ENCODE assay signal across 19 cellular contexts in genomic region chr18:48713302-48713701, GRCh38.
DNase-seq lines count a peak whose midpoint lies in the region; ATAC-seq and TF ChIP-seq lines count a peak whose summit lies in the region.
"Had no signal": no experiment of that assay in that cellular context is flagged by ENCODE, and none has a peak within 500 bp of the region (broad histone marks: within the 10 kb centered on the region; RNA-seq: fewer than 3 reads in every experiment).

No MANE protein-coding gene starts in this region.

- H3K9ac ChIP-seq in adipocyte (ENCODE audit: low read length), result peak overlapping the region; percentile 71
- peak overlapping the region in 2 of 3 donors; percentile 33 to 50 for H3K9ac ChIP-seq in skeletal muscle tissue (ENCODE audit: low read depth in 1 of 3, low read length in 3 of 3)

- H3K9me3 ChIP-seq in adipocyte (ENCODE audit: control insufficient read depth, low read length) (no peaks in the 10 kb centered on the region), lung (ENCODE audit: control insufficient read depth in 2 of 2, insufficient read depth in 1 of 2, low read length in 1 of 2) (no peaks in the 10 kb centered on the region), skeletal muscle tissue (ENCODE audit: control insufficient read depth in 3 of 3, low read length in 3 of 3) (no peaks in the 10 kb centered on the region), BE2C (no peaks in the 10 kb centered on the region)
- H3K9me3 ChIP-seq: pancreas had no signal

- H3K4me3 ChIP-seq in adipocyte (ENCODE audit: low read length) (peak overlapping the region; percentile 36), fibroblast of mammary gland (ENCODE audit: control insufficient read depth, low read depth, low read length) (no peak overlapping the region), lung (no peak overlapping the region), skeletal muscle tissue (ENCODE audit: low read length in 3 of 3) (no peak overlapping the region), BE2C (ENCODE audit: low read depth, low read length) (no peak overlapping the region)
- H3K4me3 ChIP-seq: pancreas, PC-9 had no signal

- H3K27ac ChIP-seq in lung (ENCODE audit: low read depth in 1 of 2, low read length in 1 of 2) (peak overlapping the region in 1 of 2 donors; percentile 49), skeletal muscle tissue (ENCODE audit: low read depth, low read length) (peak overlapping the region; percentile 66)
- H3K27ac ChIP-seq: pancreas, PC-9 had no signal

- WGBS in lung, 2 donors, result 68 to 76% methylated on average over 13 of the region's 13 CpGs

- ATAC-seq in lung (ENCODE audit: insufficient read depth, low FRiP score), result no peak
- ATAC-seq: activated naive CD4-positive, alpha-beta T cell treated with anti-CD3 and anti-CD28 coated beads, Interleukin-2, amount 50 U/mL, for 72 hours had no signal

- H3K36me3 ChIP-seq in adipocyte (ENCODE audit: control insufficient read depth, insufficient read depth, low read length, severe bottlenecking) (peaks cover 6% of the 10 kb centered on the region), lung (ENCODE audit: control insufficient read depth in 2 of 2, insufficient read depth in 2 of 2, low read length in 2 of 2) (peaks cover 0 to 1% of the 10 kb centered on the region in 2 donors), skeletal muscle tissue (ENCODE audit: control insufficient read depth in 3 of 3, insufficient read depth in 3 of 3, low read length in 3 of 3) (peaks cover 0 to 4% (median 2%) of the 10 kb centered on the region in 3 donors), BE2C (no peaks in the 10 kb centered on the region)
- H3K36me3 ChIP-seq: pancreas had no signal

- no peak for TF ChIP-seq CTCF in fibroblast of mammary gland (conservative IDR thresholded peaks at IDR 0.05; ENCODE audit: control insufficient read depth, insufficient read depth, low read depth, low read length)
- no peak for TF ChIP-seq CTCF in lung (IDR thresholded peaks at IDR 0.05; ENCODE audit: control extremely low read depth, extremely low read depth)
- no peak for TF ChIP-seq CTCF in BE2C (IDR thresholded peaks at IDR 0.05; ENCODE audit: low read depth, low read length)

- no peaks in the 10 kb centered on the region for H3K27me3 ChIP-seq in adipocyte (replicated peaks; ENCODE audit: control insufficient read depth, insufficient read depth, low read length)
- H3K27me3 ChIP-seq in lung (ENCODE audit: control insufficient read depth, insufficient read depth), result no peaks in the 10 kb centered on the region
- no peaks in the 10 kb centered on the region for H3K27me3 ChIP-seq in skeletal muscle tissue (ENCODE audit: control insufficient read depth in 3 of 3, insufficient read depth in 3 of 3, low read length in 3 of 3)
- no peaks in the 10 kb centered on the region for H3K27me3 ChIP-seq in BE2C
- H3K27me3 ChIP-seq: pancreas had no signal

- H3K4me1 ChIP-seq in adipocyte (ENCODE audit: control insufficient read depth, insufficient read depth, low read length), result peaks cover 49% of the 10 kb centered on the region
- peaks cover 0 to 8% of the 10 kb centered on the region in 2 donors for H3K4me1 ChIP-seq in lung (ENCODE audit: control insufficient read depth in 2 of 2, insufficient read depth in 2 of 2, low read length in 2 of 2)
- peaks cover 33 to 55% (median 52%) of the 10 kb centered on the region in 3 donors for H3K4me1 ChIP-seq in skeletal muscle tissue (ENCODE audit: control insufficient read depth in 3 of 3, insufficient read depth in 3 of 3, low read length in 3 of 3)
- peaks cover 3% of the 10 kb centered on the region; the same call in 1 of the 2 replicates for H3K4me1 ChIP-seq in BE2C
- H3K4me1 ChIP-seq: pancreas had no signal

- DNase-seq in adipocyte (ENCODE audit: low read depth) (no peak), fibroblast of mammary gland (ENCODE audit: low read depth) (peak; percentile 78), lung (ENCODE audit: low spot score) (peak; percentile 38), BE2C (no peak), AML-193 (lab: John Stamatoyannopoulos, UW) (no peak), SHP77 (lab: John Stamatoyannopoulos, UW) (no peak), NCI-H2107 treated with DMSO at 0.1 percent for 48 hours (lab: John Stamatoyannopoulos, UW; ENCODE audit: unreplicated experiment) (no peak)
- DNase-seq: activated CD4-positive, alpha-beta T cell treated with anti-CD3 and anti-CD28 coated beads, Interleukin-2, amount 10 ng/mL, durations not matched to agents 24 days and 14 days; activated T-cell treated with anti-CD3 and anti-CD28 coated beads, Interleukin-2, amount 50 U/mL, for 1 hour; CD8-positive, alpha-beta memory T cell; DND-41; IMR-90; MV-4-11; NCI-H748 treated with DMSO at 0.1 percent for 48 hours; pancreas; PC-9; stimulated activated CD4-positive, alpha-beta T cell treated with anti-CD3 and anti-CD28 coated beads, Interleukin-15, amount 100 ng/mL, for 24 hours had no signal

Comparison
In these comparisons a context has a peak if more than half of its experiments do, and no peak if none do; other contexts are left out.
1. DNase-seq: peak in fibroblast of mammary gland (single experiment) and lung (single experiment); none in adipocyte (single experiment), BE2C (single experiment), AML-193 (0 of 2), SHP77 (0 of 2) and NCI-H2107 treated with DMSO at 0.1 percent for 48 hours (single experiment).